ENCODE assay signal across 8 cellular contexts in genomic region chr15:81108427-81108826, GRCh38. TPM values are rescaled to one million over a fixed set of nuclear protein-coding genes. Genes with fewer than 3 reads are reported as not detected.
DNase-seq lines count a peak whose midpoint lies in the region; ATAC-seq and TF ChIP-seq lines count a peak whose summit lies in the region.

No MANE protein-coding gene starts in this region.

- no peak for ATAC-seq in left lung
- no peak for ATAC-seq in GM21360 (IDR thresholded peaks at IDR 0.05; ENCODE audit: unreplicated experiment)

- no peaks in the 10 kb centered on the region for H3K4me1 ChIP-seq in BE2C
- peaks cover 0 to 19% of the 10 kb centered on the region in 2 donors for H3K4me1 ChIP-seq in left lung

- H3K27me3 ChIP-seq in BE2C (peaks cover 13% of the 10 kb centered on the region), left lung (no peaks in the 10 kb centered on the region)

- H3K27ac ChIP-seq in left lung, result peak overlapping the region in 1 of 2 donors; percentile 42

- H3K4me3 ChIP-seq in BE2C (ENCODE audit: low read depth, low read length) (no peak overlapping the region), WI38 (ENCODE audit: low read depth, low read length) (no peak overlapping the region), left lung (no peak overlapping the region)

- DNase-seq in BE2C, result peak; percentile 19
- no peak for DNase-seq in left lung
- DNase-seq in Ammon's horn (ENCODE audit: low spot score), result no peak
- DNase-seq in NCI-H187 (lab: John Stamatoyannopoulos, UW), result no peak
- DNase-seq in LoVo (ENCODE audit: low spot score), result no peak

- no peaks in the 10 kb centered on the region for H3K9me3 ChIP-seq in BE2C
- no peaks in the 10 kb centered on the region for H3K9me3 ChIP-seq in left lung

- intact Hi-C loops in left lung (cut with DNase I), result loop anchor here (5.0 to 10.0 kb wide), 2 partner anchors 156 to 159 kb away; no protein-coding TSS in a partner anchor

- H3K36me3 ChIP-seq in BE2C (no peaks in the 10 kb centered on the region), left lung (no peaks in the 10 kb centered on the region)

- TF ChIP-seq CTCF in BE2C (IDR thresholded peaks at IDR 0.05; ENCODE audit: low read depth, low read length) (peak; percentile 57), GM12872 (IDR thresholded peaks at IDR 0.05; ENCODE audit: insufficient read depth, low read depth, low read length) (peak; percentile 61), WI38 (IDR thresholded peaks at IDR 0.05; ENCODE audit: low read depth, low read length) (peak; percentile 54), left lung (IDR thresholded peaks at IDR 0.05) (peak; percentile 16 to 28)

RNA-seq across cellular contexts. Expression of gene CFAP161, which starts 25.6 kb away (rescaled TPM):
- polyA plus RNA-seq in BE2C (2012; ENCODE audit: insufficient read depth, insufficient read length, low read depth), result not detected
- 1 to 10 TPM in 1 of 2 donors, under 1 TPM in 1; 0.64 to 1.9 TPM for total RNA-seq in left lung
